Comparison of ENCODE assay signal across 8 cellular contexts in genomic region chr7:149126662-149127321, GRCh38. TPM values are rescaled to one million over a fixed set of nuclear protein-coding genes. Genes with fewer than 3 reads are reported as not detected.
DNase-seq lines count a peak whose midpoint lies in the region; ATAC-seq, FAIRE-seq and TF ChIP-seq lines count a peak whose summit lies in the region.

No MANE protein-coding gene starts in this region.

- DNase-seq in Daoy (ENCODE audit: low read depth) (peak; percentile 73), T-helper 17 cell (peak; percentile 26 to 36 (median 28)), astrocyte of the spinal cord (ENCODE audit: low read depth, low spot score) (peak; percentile 55), small intestine (peak; percentile 33), NOMO-1 treated with DMSO at 0.1 percent for 48 hours (lab: John Stamatoyannopoulos, UW; ENCODE audit: unreplicated experiment) (no peak)
- no peak for DNase-seq in Jurkat, Clone E6-1 (ENCODE audit: low read depth, low spot score)

- 0 to 1% (median 1%) methylated on average over 34 to 48 of the region's 48 CpGs for WGBS in small intestine, 3 donors

- H3K4me1 ChIP-seq in iPS-20b (ENCODE audit: insufficient read depth, low read length) (peaks cover 7% of the 10 kb centered on the region), small intestine (ENCODE audit: control insufficient read depth in 2 of 2, insufficient read depth in 1 of 2, low read depth in 1 of 2, low read length in 1 of 2) (peaks cover 0 to 3% of the 10 kb centered on the region in 2 donors)

- H3K4me1 Mint-ChIP-seq in T-helper 17 cell, result peaks cover 18% of the 10 kb centered on the region

- in situ Hi-C loops in astrocyte of the spinal cord (cut with HindIII; ENCODE audit: low sequenced_read_pairs), result no loop called here

- H3K27ac ChIP-seq in iPS-20b (ENCODE audit: low read length) (peak overlapping the region; percentile 82), small intestine (ENCODE audit: low read depth in 1 of 2, low read length in 1 of 2) (peak overlapping the region; percentile 84 to 90)

- H3K36me3 ChIP-seq in iPS-20b (ENCODE audit: insufficient read depth, low read depth, low read length) (peaks cover 21% of the 10 kb centered on the region), small intestine (ENCODE audit: control insufficient read depth in 2 of 2, insufficient read depth in 2 of 2, low read length in 2 of 2) (peaks cover 2% of the 10 kb centered on the region in 2 donors)

- H3K4me3 ChIP-seq in Jurkat, Clone E6-1 (ENCODE audit: low read length), result peak overlapping the region; percentile 98
- H3K4me3 ChIP-seq in astrocyte of the spinal cord (ENCODE audit: low read depth, low read length), result peak overlapping the region; percentile 75
- H3K4me3 ChIP-seq in iPS-20b (ENCODE audit: low read length), result peak overlapping the region; percentile 97
- H3K4me3 ChIP-seq in small intestine (ENCODE audit: low read depth in 1 of 2, low read length in 2 of 2), result peak overlapping the region; percentile 84 to 99

- ATAC-seq in GM21528 (IDR thresholded peaks at IDR 0.05; ENCODE audit: low FRiP score, unreplicated experiment) (peak; percentile 52), T-helper 17 cell (peak; percentile 43)

- no peak for TF ChIP-seq CTCF in astrocyte of the spinal cord (IDR thresholded peaks at IDR 0.05; ENCODE audit: low read depth, low read length)

- H3K36me3 Mint-ChIP-seq in T-helper 17 cell (ENCODE audit: low read depth), result peaks cover 4% of the 10 kb centered on the region

- FAIRE-seq in small intestine (lab: Jason Lieb, UNC), result no peak

- H3K27me3 ChIP-seq in iPS-20b (ENCODE audit: insufficient read depth, low read length) (no peaks in the 10 kb centered on the region), small intestine (ENCODE audit: control insufficient read depth in 2 of 2, insufficient read depth in 2 of 2, low read length in 2 of 2) (no peaks in the 10 kb centered on the region)

- H3K27me3 Mint-ChIP-seq in T-helper 17 cell, result no peaks in the 10 kb centered on the region

- H3K9ac ChIP-seq in iPS-20b (ENCODE audit: low read depth, low read length), result peak overlapping the region; percentile 92

- H3K9me3 ChIP-seq in T-helper 17 cell (ENCODE audit: control insufficient read depth, low read length, poor library complexity, severe bottlenecking) (no peaks in the 10 kb centered on the region), iPS-20b (ENCODE audit: insufficient read depth, low read depth, low read length) (peaks cover 10% of the 10 kb centered on the region), small intestine (ENCODE audit: control insufficient read depth, low read depth) (no peaks in the 10 kb centered on the region)

- H3K4me3 Mint-ChIP-seq in T-helper 17 cell, result peak overlapping the region; percentile 100

- peak overlapping the region; percentile 97 for H3K27ac Mint-ChIP-seq in T-helper 17 cell

RNA-seq across cellular contexts. Expression of gene ZNF425, which starts 0.7 kb away (rescaled TPM):
- 1.3 and 1.4 TPM in 2 replicates for total RNA-seq in Daoy (2014; rRNA removed; shearing (Covaris generic))
- polyA plus RNA-seq in Jurkat, Clone E6-1 (2012; ENCODE audit: insufficient read depth, insufficient read length), result 0.49 TPM
- under 1 TPM; 0.23 to 0.87 TPM for total RNA-seq in T-helper 17 cell
- under 1 TPM; 0.45 to 0.98 (median 0.54) TPM for polyA plus RNA-seq in small intestine

RNA-seq across cellular contexts. Expression of gene ZNF398, which starts 20.5 kb away (rescaled TPM):
- 8.7 and 12.4 TPM in 2 replicates for total RNA-seq in Daoy (2014; rRNA removed; shearing (Covaris generic))
- polyA plus RNA-seq in Jurkat, Clone E6-1 (2012; ENCODE audit: insufficient read depth, insufficient read length), result 7.3 TPM
- total RNA-seq in T-helper 17 cell, result 10 to 100 TPM; 17.2 to 19.7 TPM
- 1 to 10 TPM; 2.2 to 3.6 (median 2.9) TPM for polyA plus RNA-seq in small intestine

RNA-seq across cellular contexts. Expression of gene ZNF786, which starts 36.3 kb away (rescaled TPM):
- total RNA-seq in Daoy (2014; rRNA removed; shearing (Covaris generic)), result 4.8 and 6.9 TPM in 2 replicates
- 5.4 TPM for polyA plus RNA-seq in Jurkat, Clone E6-1 (2012; ENCODE audit: insufficient read depth, insufficient read length)
- total RNA-seq in T-helper 17 cell, result 1 to 10 TPM; 2.8 to 4.4 TPM
- 1 to 10 TPM; 2.5 to 3.7 (median 2.7) TPM for polyA plus RNA-seq in small intestine

Comparison
In these comparisons a context has a peak if more than half of its experiments do, and no peak if none do; other contexts are left out.
1. DNase-seq: peak in Daoy (single experiment), T-helper 17 cell (3 of 3), astrocyte of the spinal cord (single experiment) and small intestine (single experiment); none in Jurkat, Clone E6-1 (single experiment) and NOMO-1 treated with DMSO at 0.1 percent for 48 hours (single experiment).
2. Peak in every context shown above with its lines, with median percentiles within 50 percentile points of each other: H3K4me3 ChIP-seq.